8 cellular contexts compared by ENCODE assay signal in genomic region chr3:138186803-138187295, GRCh38. TPM values are rescaled to one million over a fixed set of nuclear protein-coding genes. Genes with fewer than 3 reads are reported as not detected.
A peak's percentile ranks its signal among the peaks of the same experiment; 100 is the strongest.
DNase-seq lines count a peak whose midpoint lies in the region; ATAC-seq, FAIRE-seq and TF ChIP-seq lines count a peak whose summit lies in the region.

No MANE protein-coding gene starts in this region.

- no peaks in the 10 kb centered on the region for H3K9me3 Mint-ChIP-seq in activated CD8-positive, alpha-beta T cell treated with anti-CD3 and anti-CD28 coated beads, Interleukin-2, amount 10 ng/mL, durations not matched to agents 7 days and 5 days (ENCODE audit: insufficient read depth)

- no peak for FAIRE-seq in endothelial cell of umbilical vein (lab: Jason Lieb, UNC)

- peak overlapping the region; percentile 96 for H3K9ac ChIP-seq in endothelial cell of umbilical vein (replicated peaks; ENCODE audit: extremely low read depth, insufficient read depth, low read length)

- TF ChIP-seq POLR2A in endothelial cell of umbilical vein (IDR thresholded peaks at IDR 0.05; ENCODE audit: low read depth, low read length): no peak

- intact Hi-C loops in endothelial cell of umbilical vein (cut with micrococcal nuclease): loop anchor here (1.0 to 10.0 kb wide), 6 partner anchors 13 to 738 kb away; partner anchors contain the start of genes DBR1, DZIP1L, MRAS and NME9

- H3K4me3 ChIP-seq in AG09309 (ENCODE audit: control insufficient read depth, low read depth, low read length) (peak overlapping the region; percentile 94), endothelial cell of umbilical vein (replicated peaks in 1 of 3; ENCODE audit: insufficient read depth in 1 of 3, low read depth in 1 of 3, low read length in 3 of 3) (peak overlapping the region; percentile 74 to 86 (median 81))

- peaks cover 3% of the 10 kb centered on the region for H3K27me3 Mint-ChIP-seq in activated CD8-positive, alpha-beta T cell treated with anti-CD3 and anti-CD28 coated beads, Interleukin-2, amount 10 ng/mL, durations not matched to agents 7 days and 5 days (ENCODE audit: low read depth)

- peaks cover 14% of the 10 kb centered on the region for H3K36me3 Mint-ChIP-seq in activated CD8-positive, alpha-beta T cell treated with anti-CD3 and anti-CD28 coated beads, Interleukin-2, amount 10 ng/mL, durations not matched to agents 7 days and 5 days (ENCODE audit: low read depth)

- H3K4me1 ChIP-seq in endothelial cell of umbilical vein (ENCODE audit: control insufficient read depth, extremely low read depth, insufficient read depth, low read length): peaks cover 10% of the 10 kb centered on the region

- H3K79me2 ChIP-seq in endothelial cell of umbilical vein (ENCODE audit: control insufficient read depth, insufficient read depth, low read length): peaks cover 39% of the 10 kb centered on the region

- peak overlapping the region; percentile 94 for H3K4me3 Mint-ChIP-seq in activated CD8-positive, alpha-beta T cell treated with anti-CD3 and anti-CD28 coated beads, Interleukin-2, amount 10 ng/mL, durations not matched to agents 7 days and 5 days

- no TSS peak for BruUV-seq in endothelial cell of umbilical vein (replicated peaks; lab: Mats Ljungman, UMichigan)

- peaks cover 8% of the 10 kb centered on the region for H4K20me1 ChIP-seq in endothelial cell of umbilical vein (replicated peaks; ENCODE audit: control insufficient read depth, extremely low read depth, insufficient read depth, low read length)

- peak; percentile 94 for ATAC-seq in GM18909 (IDR thresholded peaks at IDR 0.05; ENCODE audit: poor library complexity, unreplicated experiment)
- ATAC-seq in HG03175 (IDR thresholded peaks at IDR 0.05; ENCODE audit: unreplicated experiment): peak; percentile 90
- peak; percentile 92 for ATAC-seq in activated CD8-positive, alpha-beta T cell treated with anti-CD3 and anti-CD28 coated beads, Interleukin-2, amount 10 ng/mL, durations not matched to agents 7 days and 5 days

- dilution Hi-C loops in endothelial cell of umbilical vein (cut with MboI; ENCODE audit: extremely low pct_ligation_motif_present, low sequenced_read_pairs): no loop called here

- no peaks in the 10 kb centered on the region for H3K9me1 ChIP-seq in endothelial cell of umbilical vein (replicated peaks; ENCODE audit: control insufficient read depth, extremely low read depth, insufficient read depth, low read length)

- H3K36me3 ChIP-seq in endothelial cell of umbilical vein (ENCODE audit: control insufficient read depth in 2 of 2, extremely low read depth in 1 of 2, insufficient read depth in 2 of 2, low read length in 2 of 2): no peaks in the 10 kb centered on the region

- CTCF ChIA-PET in activated CD8-positive, alpha-beta T cell treated with anti-CD3 and anti-CD28 coated beads, Interleukin-2, amount 10 ng/mL, durations not matched to agents 7 days and 5 days (lab: Charles Lee): interaction anchor here (1.3 to 2.7 kb wide), 4 partner anchors 8 to 729 kb away, joined by 3 to 15 read pairs (median 6); partner anchors contain the start of gene DBR1
- CTCF ChIA-PET in endothelial cell of umbilical vein (lab: Charles Lee): interaction anchor here (0.5 to 3.4 kb wide), 6 partner anchors 13 to 84 kb away, joined by 3 to 17 read pairs (median 4); partner anchors contain the start of gene DBR1

- no peak for TF ChIP-seq CTCF in AG09309 (IDR thresholded peaks at IDR 0.05; ENCODE audit: control insufficient read depth, insufficient read depth, low read depth, low read length, missing control alignments)
- no peak for TF ChIP-seq CTCF in endothelial cell of umbilical vein (IDR thresholded peaks at IDR 0.05; ENCODE audit: extremely low read depth in 1 of 2, insufficient read depth in 1 of 2, low read depth in 1 of 2, low read length in 2 of 2)

- peak overlapping the region; percentile 93 for H3K27ac ChIP-seq in endothelial cell of umbilical vein (ENCODE audit: insufficient read depth, low read depth, low read length)

- H3K9me3 ChIP-seq in endothelial cell of umbilical vein (replicated peaks; ENCODE audit: control insufficient read depth, insufficient read depth, low read length): no peaks in the 10 kb centered on the region

- no peak for DNase-seq in AG09309 (ENCODE audit: low read depth)
- peak; percentile 49 to 90 for DNase-seq in NCI-H524 (lab: John Stamatoyannopoulos, UW)
- peak; percentile 92 for DNase-seq in activated CD8-positive, alpha-beta T cell treated with anti-CD3 and anti-CD28 coated beads, Interleukin-2, amount 10 ng/mL, durations not matched to agents 7 days and 5 days
- peak; percentile 94 for DNase-seq in endothelial cell of umbilical vein (ENCODE audit: low read depth, low spot score)
- DNase-seq in mucosa of gallbladder (ENCODE audit: low spot score): peak; percentile 92
- DNase-seq in stimulated activated CD8-positive, alpha-beta memory T cell treated with anti-CD3 and anti-CD28 coated beads, Interleukin-4, amount 100 ng/mL, for 48 hours: peak; percentile 91

- POLR2A ChIA-PET in activated CD8-positive, alpha-beta T cell treated with anti-CD3 and anti-CD28 coated beads, Interleukin-2, amount 10 ng/mL, durations not matched to agents 7 days and 5 days (lab: Charles Lee): interaction anchor here (0.5 to 3.1 kb wide), 6 partner anchors 9 to 121 kb away, joined by 3 to 30 read pairs (median 3); partner anchors contain the start of gene DBR1
- POLR2A ChIA-PET in endothelial cell of umbilical vein (lab: Charles Lee): interaction anchor here (0.8 to 1.5 kb wide), 3 partner anchors 10 to 18 kb away, joined by 3 to 8 read pairs (median 3); partner anchors contain the start of gene DBR1

- H3K27ac Mint-ChIP-seq in activated CD8-positive, alpha-beta T cell treated with anti-CD3 and anti-CD28 coated beads, Interleukin-2, amount 10 ng/mL, durations not matched to agents 7 days and 5 days: peak overlapping the region; percentile 96

- peaks cover 2 to 5% of the 10 kb centered on the region in 2 experiments for H3K27me3 ChIP-seq in endothelial cell of umbilical vein (ENCODE audit: control insufficient read depth in 2 of 2, insufficient read depth in 2 of 2, low read length in 2 of 2)

- peaks cover 34% of the 10 kb centered on the region for H3K4me1 Mint-ChIP-seq in activated CD8-positive, alpha-beta T cell treated with anti-CD3 and anti-CD28 coated beads, Interleukin-2, amount 10 ng/mL, durations not matched to agents 7 days and 5 days (ENCODE audit: low read depth)

- peak overlapping the region; percentile 75 for H2AFZ ChIP-seq in endothelial cell of umbilical vein (ENCODE audit: low read depth, low read length)

- H3K4me2 ChIP-seq in endothelial cell of umbilical vein (ENCODE audit: insufficient read depth, low read length): peak overlapping the region; percentile 86

TF ChIP-seq in endothelial cell of umbilical vein, 7 proteins besides CTCF, POLR2A, EP300 and RAD21:
- TF ChIP-seq POLR2AphosphoS5 (IDR thresholded peaks at IDR 0.05; ENCODE audit: insufficient read depth, low read depth, low read length) (no peak), FOS (IDR thresholded peaks at IDR 0.05; ENCODE audit: borderline replicate concordance, insufficient read depth, low read length) (no peak), JUN (IDR thresholded peaks at IDR 0.05; ENCODE audit: borderline replicate concordance, insufficient read depth, insufficient read length, low read depth) (no peak), GATA2 (IDR thresholded peaks at IDR 0.05; ENCODE audit: insufficient read depth, insufficient read length, low read depth, low read length) (no peak)
- TF ChIP-seq, protein P1, sequence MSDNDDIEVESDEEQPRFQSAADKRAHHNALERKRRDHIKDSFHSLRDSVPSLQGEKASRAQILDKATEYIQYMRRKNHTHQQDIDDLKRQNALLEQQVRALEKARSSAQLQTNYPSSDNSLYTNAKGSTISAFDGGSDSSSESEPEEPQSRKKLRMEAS (IDR thresholded peaks at IDR 0.05; ENCODE audit: insufficient read depth, insufficient read length): no peak

RNA-seq across cellular contexts. Expression of gene ARMC8, which starts 0.3 kb away (rescaled TPM):
- 10 to 100 TPM; 50.4 to 53.2 TPM for total RNA-seq in activated CD8-positive, alpha-beta T cell treated with anti-CD3 and anti-CD28 coated beads, Interleukin-2, amount 10 ng/mL, durations not matched to agents 7 days and 5 days
- total RNA-seq in endothelial cell of umbilical vein: 40.3 and 46.0 TPM in 2 replicates
- polyA plus RNA-seq in endothelial cell of umbilical vein: 39.6 and 46.1 TPM in 2 replicates
- 29.9 and 47.2 TPM in 2 replicates for polyA plus RNA-seq in endothelial cell of umbilical vein (2011; cell fraction: cytosol; rRNA removed)
- 70.3 and 71.8 TPM in 2 replicates for polyA plus RNA-seq in endothelial cell of umbilical vein (2011; cell fraction: nucleus; rRNA removed)
- polyA plus RNA-seq in endothelial cell of umbilical vein (2012): 21.6 and 31.0 TPM in 2 replicates
- polyA minus RNA-seq in endothelial cell of umbilical vein: 148 and 187 TPM in 2 replicates
- 35.9 TPM for polyA minus RNA-seq in endothelial cell of umbilical vein (2011; cell fraction: cytosol; rRNA and poly(A)+ RNA removed)
- 136 and 253 TPM in 2 replicates for polyA minus RNA-seq in endothelial cell of umbilical vein (2011; cell fraction: nucleus; rRNA and poly(A)+ RNA removed)
- 40.8 TPM for total RNA-seq in mucosa of gallbladder

RNA-seq across cellular contexts. Expression of gene DBR1, which starts 12.1 kb away (rescaled TPM):
- total RNA-seq in activated CD8-positive, alpha-beta T cell treated with anti-CD3 and anti-CD28 coated beads, Interleukin-2, amount 10 ng/mL, durations not matched to agents 7 days and 5 days: 10 to 100 TPM; 18.1 to 21.8 TPM
- total RNA-seq in endothelial cell of umbilical vein: 16.5 and 17.8 TPM in 2 replicates
- polyA plus RNA-seq in endothelial cell of umbilical vein: 8.3 and 10.3 TPM in 2 replicates
- polyA plus RNA-seq in endothelial cell of umbilical vein (2011; cell fraction: cytosol; rRNA removed): 8.7 and 9.8 TPM in 2 replicates
- 6.0 and 8.1 TPM in 2 replicates for polyA plus RNA-seq in endothelial cell of umbilical vein (2011; cell fraction: nucleus; rRNA removed)
- polyA plus RNA-seq in endothelial cell of umbilical vein (2012): 9.2 and 11.7 TPM in 2 replicates
- 4.6 and 6.3 TPM in 2 replicates for polyA minus RNA-seq in endothelial cell of umbilical vein
- 12.3 TPM for polyA minus RNA-seq in endothelial cell of umbilical vein (2011; cell fraction: cytosol; rRNA and poly(A)+ RNA removed)
- 4.1 and 6.3 TPM in 2 replicates for polyA minus RNA-seq in endothelial cell of umbilical vein (2011; cell fraction: nucleus; rRNA and poly(A)+ RNA removed)
- total RNA-seq in mucosa of gallbladder: 19.2 TPM

RNA-seq across cellular contexts. Expression of gene A4GNT, which starts 54.7 kb away (rescaled TPM):
- total RNA-seq in activated CD8-positive, alpha-beta T cell treated with anti-CD3 and anti-CD28 coated beads, Interleukin-2, amount 10 ng/mL, durations not matched to agents 7 days and 5 days: not detected
- total RNA-seq in endothelial cell of umbilical vein: not detected in 2 replicates
- not detected in 2 replicates for polyA plus RNA-seq in endothelial cell of umbilical vein
- not detected in 2 replicates for polyA plus RNA-seq in endothelial cell of umbilical vein (2011; cell fraction: cytosol; rRNA removed)
- not detected in 2 replicates for polyA plus RNA-seq in endothelial cell of umbilical vein (2011; cell fraction: nucleus; rRNA removed)
- polyA plus RNA-seq in endothelial cell of umbilical vein (2012): 0.09 TPM in 1 of 2 replicates, not detected in the other
- not detected in 2 replicates for polyA minus RNA-seq in endothelial cell of umbilical vein
- polyA minus RNA-seq in endothelial cell of umbilical vein (2011; cell fraction: cytosol; rRNA and poly(A)+ RNA removed): not detected
- polyA minus RNA-seq in endothelial cell of umbilical vein (2011; cell fraction: nucleus; rRNA and poly(A)+ RNA removed): not detected in 2 replicates
- not detected for total RNA-seq in mucosa of gallbladder
